ENCODE assay signal across 9 cellular contexts in genomic region chr11:10405858-10406592, GRCh38. TPM values are rescaled to one million over a fixed set of nuclear protein-coding genes. Genes with fewer than 3 reads are reported as not detected.
A peak's percentile ranks its signal among the peaks of the same experiment; 100 is the strongest.
DNase-seq lines count a peak whose midpoint lies in the region; ATAC-seq and TF ChIP-seq lines count a peak whose summit lies in the region.
"Had no signal": no experiment of that assay in that cellular context is flagged by ENCODE, and none has a peak within 500 bp of the region (broad histone marks: within the 10 kb centered on the region; RNA-seq: fewer than 3 reads in every experiment).

No MANE protein-coding gene starts in this region.

- 15 to 26% methylated on average over 4 to 6 of the region's 6 CpGs for WGBS in transverse colon (ENCODE audit: low coverage in 1 of 2), 2 donors

- no peak for TF ChIP-seq EP300 in transverse colon (IDR thresholded peaks at IDR 0.05; ENCODE audit: low read depth)

- H4K20me1 ChIP-seq in KMS-11 (ENCODE audit: insufficient read depth) = no peaks in the 10 kb centered on the region
- H4K20me1 ChIP-seq in OCI-LY1 (ENCODE audit: insufficient read depth, low read length) = no peaks in the 10 kb centered on the region
- H4K20me1 ChIP-seq: BLaER1 had no signal

- H3K9me3 Mint-ChIP-seq in activated T-cell treated with anti-CD3 and anti-CD28 coated beads, Interleukin-2, amount 50 U/mL, for 4 hours = no peaks in the 10 kb centered on the region

- DNase-seq in NK-92 treated with Interleukin-12 subunit alpha and Interleukin-12 subunit beta, amount 100 ng/mL, for 24 hours (lab: John Stamatoyannopoulos, UW) = peak; percentile 55
- DNase-seq in NK-92 (lab: John Stamatoyannopoulos, UW; ENCODE audit: unreplicated experiment) = no peak
- peak; percentile 53 for DNase-seq in activated T-cell treated with anti-CD3 and anti-CD28 coated beads, Interleukin-2, amount 50 U/mL, for 4 hours
- DNase-seq in foreskin melanocyte = peak; percentile 65
- peak; percentile 75 for DNase-seq in occipital lobe (lab: John Stamatoyannopoulos, UW)
- DNase-seq in transverse colon = peak; percentile 58

- no peaks in the 10 kb centered on the region for H3K9me2 ChIP-seq in OCI-LY1 (ENCODE audit: low read depth, low read length)

- no peaks in the 10 kb centered on the region for H3K36me3 Mint-ChIP-seq in activated T-cell treated with anti-CD3 and anti-CD28 coated beads, Interleukin-2, amount 50 U/mL, for 4 hours (ENCODE audit: insufficient read depth)

- H3K9me3 ChIP-seq in OCI-LY1 (ENCODE audit: low read length) (no peaks in the 10 kb centered on the region), transverse colon (no peaks in the 10 kb centered on the region)
- H3K9me3 ChIP-seq: BLaER1 had no signal

- H3K4me3 ChIP-seq in KMS-11 (IDR thresholded peaks at IDR 0.05; ENCODE audit: insufficient read depth, low read depth, low read length) (no peak overlapping the region), OCI-LY1 (ENCODE audit: low read depth, low read length, poor library complexity, severe bottlenecking) (no peak overlapping the region), transverse colon (no peak overlapping the region)
- H3K4me3 ChIP-seq: BLaER1 had no signal

- ATAC-seq in activated T-cell treated with anti-CD3 and anti-CD28 coated beads, Interleukin-2, amount 50 U/mL, for 4 hours = peak; percentile 82 to 90

- in situ Hi-C loops in transverse colon (cut with MboI; ENCODE audit: low pct_ligation_motif_present in 1 of 4, low pct_unique_long_range_greater_than_20kb in 1 of 4, low sequenced_read_pairs in 3 of 4) = loop anchor here in 3 of 4 donors (5.0 to 10.0 kb wide), 5 partner anchors 249 to 331 kb away; no protein-coding TSS in a partner anchor

- no peaks in the 10 kb centered on the region for H3K27me3 Mint-ChIP-seq in activated T-cell treated with anti-CD3 and anti-CD28 coated beads, Interleukin-2, amount 50 U/mL, for 4 hours (ENCODE audit: low read depth)

- no peak for TF ChIP-seq POLR2A in transverse colon (IDR thresholded peaks at IDR 0.05)

- H3K27me3 ChIP-seq in KMS-11 (ENCODE audit: insufficient read depth, low read depth) = no peaks in the 10 kb centered on the region
- no peaks in the 10 kb centered on the region for H3K27me3 ChIP-seq in OCI-LY1 (ENCODE audit: insufficient read depth, low read length)
- H3K27me3 ChIP-seq in transverse colon = no peaks in the 10 kb centered on the region
- H3K27me3 ChIP-seq: BLaER1 had no signal

- H3F3A ChIP-seq in OCI-LY1 (ENCODE audit: insufficient read depth, low read length) = no peaks in the 10 kb centered on the region

- H3K36me3 ChIP-seq in KMS-11 (ENCODE audit: insufficient read depth) (no peaks in the 10 kb centered on the region), OCI-LY1 (ENCODE audit: insufficient read depth, low read length) (no peaks in the 10 kb centered on the region), transverse colon (no peaks in the 10 kb centered on the region)
- H3K36me3 ChIP-seq: BLaER1 had no signal

- peaks cover 9% of the 10 kb centered on the region for H3K4me1 ChIP-seq in KMS-11 (ENCODE audit: low read depth, poor library complexity, severe bottlenecking)
- no peaks in the 10 kb centered on the region for H3K4me1 ChIP-seq in OCI-LY1 (ENCODE audit: insufficient read depth, low read length, severe bottlenecking)
- peaks cover 0 to 12% (median 2%) of the 10 kb centered on the region in 4 donors for H3K4me1 ChIP-seq in transverse colon

- TF ChIP-seq CTCF in KMS-11 (conservative IDR thresholded peaks at IDR 0.05; ENCODE audit: low read depth, low read length) (peak; percentile 64), OCI-LY1 (IDR thresholded peaks at IDR 0.05; ENCODE audit: low read length) (peak; percentile 77), transverse colon (IDR thresholded peaks at IDR 0.05) (peak; percentile 60 to 74 (median 69))

- H3K4me2 ChIP-seq in KMS-11 = no peak overlapping the region
- H3K4me2 ChIP-seq in OCI-LY1 (ENCODE audit: low read length) = no peak overlapping the region
- H3K4me2 ChIP-seq: BLaER1 had no signal

- no peak overlapping the region for H3K27ac ChIP-seq in KMS-11
- no peak overlapping the region for H3K27ac ChIP-seq in OCI-LY1 (ENCODE audit: low read depth, low read length, poor library complexity, severe bottlenecking)
- no peak overlapping the region for H3K27ac ChIP-seq in transverse colon
- H3K27ac ChIP-seq: BLaER1 had no signal

- H2AFZ ChIP-seq in KMS-11 (ENCODE audit: low read depth) = no peak overlapping the region
- no peak overlapping the region for H2AFZ ChIP-seq in OCI-LY1 (ENCODE audit: low read length)

- intact Hi-C loops in transverse colon (cut with DNase I; ENCODE audit: low total_unique reads) = no loop called here

- no peaks in the 10 kb centered on the region for H3K79me2 ChIP-seq in KMS-11 (ENCODE audit: insufficient read depth, low read depth)
- H3K79me2 ChIP-seq in OCI-LY1 (ENCODE audit: insufficient read depth, low read length) = no peaks in the 10 kb centered on the region

- H3K4me3 Mint-ChIP-seq in activated T-cell treated with anti-CD3 and anti-CD28 coated beads, Interleukin-2, amount 50 U/mL, for 4 hours = no peak overlapping the region

- peaks cover 23% of the 10 kb centered on the region for H3K4me1 Mint-ChIP-seq in activated T-cell treated with anti-CD3 and anti-CD28 coated beads, Interleukin-2, amount 50 U/mL, for 4 hours (ENCODE audit: low read depth)

- no peak overlapping the region for H3K9ac ChIP-seq in KMS-11
- no peak overlapping the region for H3K9ac ChIP-seq in OCI-LY1 (ENCODE audit: low read length)
- H3K9ac ChIP-seq: BLaER1 had no signal

RNA-seq across cellular contexts. Expression of gene AMPD3, which starts 49.0 kb away (rescaled TPM):
- 10 to 100 TPM in 1 of 3 donors, 1 to 10 TPM in 2; 7.9 to 11.2 (median 9.0) TPM for total RNA-seq in activated T-cell treated with anti-CD3 and anti-CD28 coated beads, Interleukin-2, amount 50 U/mL, for 4 hours
- total RNA-seq in occipital lobe (0.78 TPM), transverse colon (10 to 100 TPM in 3 of 4 donors, 1 to 10 TPM in 1; 2.4 to 32.9 (median 11.2) TPM)
